Comparison of ENCODE assay signal across 8 cellular contexts in genomic region chr5:132526290-132526973, GRCh38. TPM values are rescaled to one million over a fixed set of nuclear protein-coding genes. Genes with fewer than 3 reads are reported as not detected.
DNase-seq lines count a peak whose midpoint lies in the region; ATAC-seq, FAIRE-seq and TF ChIP-seq lines count a peak whose summit lies in the region.

No MANE protein-coding gene starts in this region.

- H3K9me2 ChIP-seq in DOHH2 (replicated peaks; ENCODE audit: control insufficient read depth, low read length) = no peaks in the 10 kb centered on the region

- no peak for ATAC-seq in HG03460 (IDR thresholded peaks at IDR 0.05; ENCODE audit: unreplicated experiment)

- H3K9me3 ChIP-seq in DOHH2 (ENCODE audit: control insufficient read depth, insufficient read depth, low read length) (0 out of 2 replicates have a peak, but pooled peaks cover 2% of the 10 kb centered on the region), testis (no peaks in the 10 kb centered on the region)

- H3K4me2 ChIP-seq in DOHH2 (ENCODE audit: low read length) = peak overlapping the region; percentile 69

- TF ChIP-seq POLR2A in H54 (IDR thresholded peaks at IDR 0.05; ENCODE audit: low read depth, low read length) = no peak
- no peak for TF ChIP-seq POLR2A in testis (IDR thresholded peaks at IDR 0.05)

- WGBS in testis, 2 donors = 46 to 61% methylated on average over 8 to 11 of the region's 11 CpGs

- no peak for FAIRE-seq in H54 (lab: Jason Lieb, UNC)

- no peaks in the 10 kb centered on the region for H3K79me2 ChIP-seq in DOHH2 (ENCODE audit: control insufficient read depth, low read length)

- H3K4me3 ChIP-seq in DOHH2 (ENCODE audit: low read length) (peak overlapping the region; percentile 47), testis (no peak overlapping the region)

- DNase-seq in H54 (ENCODE audit: insufficient read length, low spot score) (peak; percentile 64), NCI-H1694 treated with DMSO at 0.1 percent for 48 hours (lab: John Stamatoyannopoulos, UW) (peak; percentile 48), dermis microvascular lymphatic vessel endothelial cell (ENCODE audit: low read depth in 2 of 2) (peak; percentile 29 to 51), lung microvascular endothelial cell (ENCODE audit: low read depth in 2 of 2) (peak; percentile 63 to 65), testis (peak; percentile 42)

- no peaks in the 10 kb centered on the region for H4K20me1 ChIP-seq in DOHH2 (ENCODE audit: control insufficient read depth, insufficient read depth, low read depth, low read length)

- H3K27ac ChIP-seq in DOHH2 (ENCODE audit: low read depth, low read length) (no peak overlapping the region), VCaP (peak overlapping the region; percentile 22; the same call in 1 of the 2 replicates), testis (no peak overlapping the region)

- peak; percentile 99 for TF ChIP-seq CTCF in DOHH2 (IDR thresholded peaks at IDR 0.05; ENCODE audit: low read depth, low read length, poor library complexity, severe bottlenecking)
- TF ChIP-seq CTCF in VCaP (conservative IDR thresholded peaks at IDR 0.05) = peak; percentile 91
- TF ChIP-seq CTCF in testis (IDR thresholded peaks at IDR 0.05) = peak; percentile 59 to 92 (median 79)

- intact Hi-C loops in testis (cut with DNase I; ENCODE audit: low total_unique reads) = no loop called here

- peaks cover 13% of the 10 kb centered on the region for H3K27me3 ChIP-seq in DOHH2 (ENCODE audit: control insufficient read depth, low read length)
- H3K27me3 ChIP-seq in testis = no peaks in the 10 kb centered on the region

- H3F3A ChIP-seq in DOHH2 (ENCODE audit: control insufficient read depth, insufficient read depth) = no peaks in the 10 kb centered on the region

- peaks cover 24% of the 10 kb centered on the region for H3K4me1 ChIP-seq in DOHH2 (ENCODE audit: control insufficient read depth, low read length)
- H3K4me1 ChIP-seq in testis = no peaks in the 10 kb centered on the region

- H3K36me3 ChIP-seq in DOHH2 (ENCODE audit: control insufficient read depth, low read length) = no peaks in the 10 kb centered on the region
- H3K36me3 ChIP-seq in testis (ENCODE audit: low read depth, missing control alignments) = no peaks in the 10 kb centered on the region

RNA-seq across cellular contexts. Expression of gene IL5, which starts 16.9 kb away (rescaled TPM):
- total RNA-seq in dermis microvascular lymphatic vessel endothelial cell = not detected in 2 replicates
- not detected in 2 replicates for total RNA-seq in lung microvascular endothelial cell
- total RNA-seq in testis = 10 to 100 TPM in 1 of 2 donors, 1 to 10 TPM in 1; 2.2 to 12.4 TPM
- 5.4 TPM for polyA plus RNA-seq in testis (ENCODE audit: insufficient read depth, low read depth, low replicate concordance)

RNA-seq across cellular contexts. Expression of gene RAD50, which starts 30.3 kb away (rescaled TPM):
- total RNA-seq in dermis microvascular lymphatic vessel endothelial cell (6.9 and 7.5 TPM in 2 replicates), lung microvascular endothelial cell (6.0 and 6.3 TPM in 2 replicates), testis (10 to 100 TPM; 38.6 to 41.6 TPM)
- polyA plus RNA-seq in testis (ENCODE audit: insufficient read depth, low read depth, low replicate concordance) = 5.0 TPM

RNA-seq across cellular contexts. Expression of gene IRF1, which starts 35.9 kb away (rescaled TPM):
- total RNA-seq in dermis microvascular lymphatic vessel endothelial cell (11.2 and 23.4 TPM in 2 replicates), lung microvascular endothelial cell (9.2 and 16.1 TPM in 2 replicates), testis (10 to 100 TPM; 20.2 to 22.5 TPM)
- 31.7 TPM for polyA plus RNA-seq in testis (ENCODE audit: insufficient read depth, low read depth, low replicate concordance)
